In genomic region chr1:205226868-205227583, GRCh38 we compare ENCODE assay signal across 8 cellular contexts. TPM values are rescaled to one million over a fixed set of nuclear protein-coding genes. Genes with fewer than 3 reads are reported as not detected.
DNase-seq lines count a peak whose midpoint lies in the region; ATAC-seq and TF ChIP-seq lines count a peak whose summit lies in the region.

No MANE protein-coding gene starts in this region.

- no peak for DNase-seq in activated T-cell treated with anti-CD3 and anti-CD28 coated beads, Interleukin-2, amount 50 U/mL, for 24 hours
- DNase-seq in activated T-cell treated with anti-CD3 and anti-CD28 coated beads for 4 hours (no peak), SJCRH30 (peak in 1 of 2 experiments; percentile 52), epithelial cell of esophagus (ENCODE audit: low read depth) (peak; percentile 96)
- DNase-seq in stimulated activated CD4-positive, alpha-beta T cell treated with anti-CD3 and anti-CD28 coated beads, Interleukin-4, amount 100 ng/mL, for 1 hour: no peak

- peaks cover 40% of the 10 kb centered on the region for H3K4me1 Mint-ChIP-seq in activated T-cell treated with anti-CD3 and anti-CD28 coated beads, Interleukin-2, amount 50 U/mL, for 24 hours (ENCODE audit: low read depth)

- H3K27ac ChIP-seq in SJCRH30: no peak overlapping the region
- peak overlapping the region; percentile 48 for H3K27ac ChIP-seq in neural cell (ENCODE audit: low read length)

- TF ChIP-seq CTCF in epithelial cell of esophagus (IDR thresholded peaks at IDR 0.05; ENCODE audit: insufficient read depth, low read depth, low read length, missing control alignments) (no peak), neural cell (IDR thresholded peaks at IDR 0.05; ENCODE audit: poor library complexity, severe bottlenecking) (no peak)

- H3K9me2 ChIP-seq in neural cell (ENCODE audit: insufficient read depth, low read length): no peaks in the 10 kb centered on the region

- peak overlapping the region; percentile 71 for H3K9ac ChIP-seq in neural cell (ENCODE audit: low read length)

- peaks cover 3% of the 10 kb centered on the region for H3K79me2 ChIP-seq in neural cell (replicated peaks; ENCODE audit: insufficient read depth, low read length)

- H2AFZ ChIP-seq in neural cell (ENCODE audit: low read depth, low read length): peak overlapping the region; percentile 80

- H3K36me3 ChIP-seq in SJCRH30 (no peaks in the 10 kb centered on the region), neural cell (ENCODE audit: insufficient read depth, low read length) (no peaks in the 10 kb centered on the region)

- TF ChIP-seq RAD21 in neural cell (conservative IDR thresholded peaks at IDR 0.05): no peak

- H4K20me1 ChIP-seq in neural cell (ENCODE audit: insufficient read depth): no peaks in the 10 kb centered on the region

- H3K4me3 ChIP-seq in SJCRH30: peak overlapping the region; percentile 58
- peak overlapping the region; percentile 53 for H3K4me3 ChIP-seq in epithelial cell of esophagus (ENCODE audit: low read length)
- H3K4me3 ChIP-seq in neural cell (ENCODE audit: low read length): peak overlapping the region; percentile 75

- H3K9me3 ChIP-seq in SJCRH30 (replicated peaks): no peaks in the 10 kb centered on the region
- H3K9me3 ChIP-seq in neural cell (ENCODE audit: low read length): no peaks in the 10 kb centered on the region

- no peak for ATAC-seq in GM18858 (IDR thresholded peaks at IDR 0.05; ENCODE audit: unreplicated experiment)
- ATAC-seq in GM21526 (IDR thresholded peaks at IDR 0.05; ENCODE audit: low FRiP score, unreplicated experiment): no peak

- H3F3A ChIP-seq in neural cell (ENCODE audit: insufficient read depth, low read length, poor library complexity, severe bottlenecking): no peaks in the 10 kb centered on the region

- H3K27me3 Mint-ChIP-seq in activated T-cell treated with anti-CD3 and anti-CD28 coated beads, Interleukin-2, amount 50 U/mL, for 24 hours: peaks cover 31% of the 10 kb centered on the region

- H3K4me1 ChIP-seq in SJCRH30: peaks cover 25% of the 10 kb centered on the region

- H3K4me2 ChIP-seq in neural cell (ENCODE audit: low read length): peak overlapping the region; percentile 82

- peak overlapping the region; percentile 80 for H3K4me3 Mint-ChIP-seq in activated T-cell treated with anti-CD3 and anti-CD28 coated beads, Interleukin-2, amount 50 U/mL, for 24 hours

- H3K9me3 Mint-ChIP-seq in activated T-cell treated with anti-CD3 and anti-CD28 coated beads, Interleukin-2, amount 50 U/mL, for 24 hours: no peaks in the 10 kb centered on the region

- H3K27ac Mint-ChIP-seq in activated T-cell treated with anti-CD3 and anti-CD28 coated beads, Interleukin-2, amount 50 U/mL, for 24 hours: no peak overlapping the region

- no peaks in the 10 kb centered on the region for H3K27me3 ChIP-seq in SJCRH30
- H3K27me3 ChIP-seq in neural cell (ENCODE audit: insufficient read depth, low read depth, low read length): no peaks in the 10 kb centered on the region

- TF ChIP-seq EP300 in neural cell (conservative IDR thresholded peaks at IDR 0.05; ENCODE audit: poor library complexity, severe bottlenecking): no peak

- peaks cover 5% of the 10 kb centered on the region for H3K36me3 Mint-ChIP-seq in activated T-cell treated with anti-CD3 and anti-CD28 coated beads, Interleukin-2, amount 50 U/mL, for 24 hours (ENCODE audit: low read depth)

TF ChIP-seq in neural cell, 6 proteins besides CTCF, POLR2A, EP300 and RAD21:
- TF ChIP-seq REST (IDR thresholded peaks at IDR 0.05; ENCODE audit: borderline replicate concordance) (no peak), POLR2AphosphoS5 (IDR thresholded peaks at IDR 0.05) (no peak), SMC3 (conservative IDR thresholded peaks at IDR 0.05; ENCODE audit: poor library complexity) (no peak), MXI1 (conservative IDR thresholded peaks at IDR 0.05; ENCODE audit: poor library complexity, severe bottlenecking) (no peak), TAF1 (IDR thresholded peaks at IDR 0.05; ENCODE audit: low read depth) (no peak)

RNA-seq across cellular contexts. Expression of gene TMCC2, which starts 0.7 kb away (rescaled TPM):
- 5.2 and 5.5 TPM in 2 replicates for total RNA-seq in SJCRH30 (2014; rRNA removed; shearing (Covaris generic))
- polyA plus RNA-seq in neural cell: 32.2 and 34.4 TPM in 2 replicates
- 55.5 and 61.8 TPM in 2 replicates for polyA minus RNA-seq in neural cell

RNA-seq across cellular contexts. Expression of gene DSTYK, which starts 15.5 kb away (rescaled TPM):
- total RNA-seq in SJCRH30 (2014; rRNA removed; shearing (Covaris generic)): 9.2 TPM in 2 replicates
- polyA plus RNA-seq in neural cell: 10.7 and 12.1 TPM in 2 replicates
- 20.9 and 22.9 TPM in 2 replicates for polyA minus RNA-seq in neural cell
